Comparison of ENCODE assay signal across 19 cellular contexts in the genomic region with DNA sequence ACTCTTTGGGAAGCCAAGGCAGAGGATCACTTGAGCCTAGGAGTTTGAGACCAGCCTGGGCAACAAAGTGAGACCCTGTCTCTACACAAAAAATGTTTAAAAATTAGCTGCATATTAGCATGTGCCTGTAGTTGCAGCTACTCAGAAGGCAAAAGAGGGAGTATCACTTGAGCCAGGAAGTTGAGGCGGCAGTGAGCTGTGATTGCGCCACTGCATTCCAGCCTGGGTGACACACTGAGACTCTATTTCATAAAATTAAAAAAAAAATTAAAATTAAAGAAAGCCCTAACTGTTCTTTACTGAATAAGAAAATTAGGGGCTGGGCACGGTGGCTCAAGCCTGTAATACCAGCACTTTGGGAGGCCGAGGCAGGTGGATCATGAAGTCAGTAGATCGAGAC. TPM values are rescaled to one million over a fixed set of nuclear protein-coding genes. Genes with fewer than 3 reads are reported as not detected.
DNase-seq lines count a peak whose midpoint lies in the region; ATAC-seq and TF ChIP-seq lines count a peak whose summit lies in the region.
"Had no signal": no experiment of that assay in that cellular context is flagged by ENCODE, and none has a peak within 500 bp of the region (broad histone marks: within the 10 kb centered on the region; RNA-seq: fewer than 3 reads in every experiment).

No MANE protein-coding gene starts in this region.

- TF ChIP-seq CTCF in astrocyte of the spinal cord (IDR thresholded peaks at IDR 0.05; ENCODE audit: low read depth, low read length), result no peak

- DNase-seq in AG20443 (ENCODE audit: low spot score) (peak; percentile 42), M059J (ENCODE audit: low read depth) (peak; percentile 15), astrocyte of the spinal cord (ENCODE audit: low read depth, low spot score) (peak; percentile 6), iris pigment epithelial cell (ENCODE audit: low read depth) (peak; percentile 77), HUDEP-2 (lab: John Stamatoyannopoulos, UW; ENCODE audit: unreplicated experiment in 76 of 76) (no peak), SK-N-DZ (ENCODE audit: low spot score) (no peak), DMS53 treated with DMSO at 0.1 percent for 48 hours (lab: John Stamatoyannopoulos, UW; ENCODE audit: unreplicated experiment) (no peak)
- DNase-seq: activated CD4-positive, alpha-beta T cell treated with anti-CD3 and anti-CD28 coated beads, Interleukin-2, amount 50 U/mL, for 1 hour; amniotic stem cell; naive thymus-derived CD4-positive, alpha-beta T cell; NCI-H1105 treated with DMSO at 0.1 percent for 48 hours; NCI-H2171 treated with DMSO at 0.1 percent for 48 hours; NK-92 treated with Interleukin-12 subunit alpha and Interleukin-12 subunit beta, amount 100 ng/mL, for 24 hours; psoas muscle; SHP77 treated with DMSO at 0.1 percent for 48 hours; thyroid gland had no signal

- H3K4me3 ChIP-seq in astrocyte of the spinal cord (ENCODE audit: low read depth, low read length), result no peak overlapping the region
- H3K4me3 ChIP-seq: coronary artery, psoas muscle, thyroid gland had no signal

- in situ Hi-C loops in astrocyte of the spinal cord (cut with HindIII; ENCODE audit: low sequenced_read_pairs), result no loop called here

- no peak for ATAC-seq in GM21786 (IDR thresholded peaks at IDR 0.05; ENCODE audit: unreplicated experiment)
- ATAC-seq: esophagus mucosa; naive thymus-derived CD4-positive, alpha-beta T cell; psoas muscle had no signal

RNA-seq across cellular contexts. Expression of gene SENP1, which starts 27.0 kb away (rescaled TPM):
- 25.9 and 37.4 TPM in 2 replicates for total RNA-seq in M059J (2014; rRNA removed; shearing (Covaris generic))
- polyA plus RNA-seq in SK-N-DZ (2014; cell fraction: cytosol; rRNA removed), result 24.9 and 25.1 TPM in 2 replicates
- 11.6 and 31.6 TPM in 2 replicates for polyA plus RNA-seq in SK-N-DZ (2014; cell fraction: nucleus; rRNA removed)

RNA-seq across cellular contexts. Expression of gene PFKM, which starts 40.3 kb away (rescaled TPM):
- 23.0 and 38.8 TPM in 2 replicates for total RNA-seq in M059J (2014; rRNA removed; shearing (Covaris generic))
- polyA plus RNA-seq in SK-N-DZ (2014; cell fraction: cytosol; rRNA removed), result 112 and 127 TPM in 2 replicates
- polyA plus RNA-seq in SK-N-DZ (2014; cell fraction: nucleus; rRNA removed), result 119 and 145 TPM in 2 replicates

Comparison
In these comparisons a context has a peak if more than half of its experiments do, and no peak if none do; other contexts are left out.
1. DNase-seq: peak in AG20443 (single experiment), M059J (single experiment), astrocyte of the spinal cord (single experiment) and iris pigment epithelial cell (single experiment); none in HUDEP-2 (0 of 76), SK-N-DZ (single experiment) and DMS53 treated with DMSO at 0.1 percent for 48 hours (single experiment).